ENCODE assay signal across 1 cellular context in the genomic region with DNA sequence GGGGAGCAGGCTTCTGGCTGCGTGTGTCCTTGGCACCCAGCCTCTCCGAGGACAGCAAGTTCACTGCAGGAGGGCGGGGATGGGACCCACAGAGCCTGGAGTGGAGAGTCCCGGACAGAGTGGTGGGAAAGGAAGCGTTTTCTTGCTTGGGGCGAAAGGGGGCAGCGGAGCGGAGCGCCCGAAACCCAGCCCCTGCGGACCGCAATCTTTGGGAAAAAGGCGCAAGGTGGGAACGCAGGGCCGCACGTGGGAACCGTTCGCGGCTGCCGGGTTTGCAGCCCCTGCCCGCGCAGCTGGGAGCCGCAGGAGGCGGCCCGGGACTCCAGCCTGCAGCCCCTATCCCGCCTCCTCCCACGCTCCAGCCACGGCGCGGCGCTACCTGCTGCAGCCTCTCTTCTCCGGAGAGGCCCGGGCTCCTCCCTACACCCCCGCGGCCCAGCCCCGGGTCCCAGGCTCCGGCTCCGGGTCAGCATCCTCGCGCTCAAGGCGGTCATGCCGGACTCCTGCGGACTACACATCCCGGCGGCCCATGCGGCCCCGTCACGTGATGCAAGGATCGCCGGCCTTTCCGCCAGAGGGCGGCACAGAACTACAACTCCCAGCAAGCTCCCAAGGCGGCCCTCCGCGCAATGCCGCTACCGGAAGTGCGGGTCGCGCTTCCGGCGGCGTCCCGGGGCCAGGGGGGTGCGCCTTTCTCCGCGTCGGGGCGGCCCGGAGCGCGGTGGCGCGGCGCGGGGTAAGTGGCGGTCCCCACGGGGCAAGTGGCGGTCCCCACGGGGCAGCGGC.
TF ChIP-seq lines count a peak whose summit lies in the region.

TSS of gene NTHL1 (minus strand) at position 505 of the 786 bp plus-strand sequence. CDS start at position 494, 11 bp downstream.
TSS of gene TSC2 (plus strand) at position 656 of the 786 bp plus-strand sequence. CDS start 631 bp downstream, outside the sequence.

TF ChIP-seq in HepG2, 621 proteins besides CTCF, POLR2A, EP300 and RAD21 (continued from another document and continues in another):
- TF ChIP-seq ASH2L (IDR thresholded peaks at IDR 0.05; ENCODE audit: insufficient read length, low read depth, low read length) = peak; percentile 65
- TF ChIP-seq RFX5 (IDR thresholded peaks at IDR 0.05; ENCODE audit: low read depth, low read length) = 0 out of 2 replicates have a peak, but pooled peaks have one; percentile 4
- TF ChIP-seq, protein P1, sequence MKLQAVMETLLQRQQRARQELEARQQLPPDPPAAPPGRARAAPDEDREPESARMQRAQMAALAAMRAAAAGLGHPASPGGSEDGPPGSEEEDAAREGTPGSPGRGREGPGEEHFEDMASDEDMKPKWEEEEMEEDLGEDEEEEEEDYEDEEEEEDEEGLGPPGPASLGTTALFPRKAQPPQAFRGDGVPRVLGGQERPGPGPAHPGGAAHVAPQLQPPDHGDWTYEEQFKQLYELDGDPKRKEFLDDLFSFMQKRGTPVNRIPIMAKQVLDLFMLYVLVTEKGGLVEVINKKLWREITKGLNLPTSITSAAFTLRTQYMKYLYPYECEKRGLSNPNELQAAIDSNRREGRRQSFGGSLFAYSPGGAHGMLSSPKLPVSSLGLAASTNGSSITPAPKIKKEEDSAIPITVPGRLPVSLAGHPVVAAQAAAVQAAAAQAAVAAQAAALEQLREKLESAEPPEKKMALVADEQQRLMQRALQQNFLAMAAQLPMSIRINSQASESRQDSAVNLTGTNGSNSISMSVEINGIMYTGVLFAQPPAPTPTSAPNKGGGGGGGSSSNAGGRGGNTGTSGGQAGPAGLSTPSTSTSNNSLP (IDR thresholded peaks at IDR 0.05; ENCODE audit: low read depth, low read length) = no peak
- TF ChIP-seq YEATS2 (CRISPR knock-in tag; IDR thresholded peaks at IDR 0.05; ENCODE audit: borderline replicate concordance) = peak; percentile 81; the same call in 1 of the 2 replicates
- no peak for TF ChIP-seq HMG20B (CRISPR knock-in tag; conservative IDR thresholded peaks at IDR 0.05)
- peak; percentile 22 for TF ChIP-seq CBX1 (IDR thresholded peaks at IDR 0.05; ENCODE audit: low read depth)
- TF ChIP-seq LBX2 (CRISPR knock-in tag; IDR thresholded peaks at IDR 0.05; ENCODE audit: borderline replicate concordance) = no peak
- no peak for TF ChIP-seq ZFAT (CRISPR knock-in tag; conservative IDR thresholded peaks at IDR 0.05)
- no peak for TF ChIP-seq PTBP1 (IDR thresholded peaks at IDR 0.05; ENCODE audit: low read depth, low read length, poor library complexity, severe bottlenecking)
- TF ChIP-seq ZNF354B (CRISPR knock-in tag; IDR thresholded peaks at IDR 0.05) = no peak
- TF ChIP-seq TP53 (CRISPR knock-in tag; conservative IDR thresholded peaks at IDR 0.05) = 0 out of 2 replicates have a peak, but pooled peaks have one; percentile 24
- TF ChIP-seq SRSF1 (optimal IDR thresholded peaks at IDR 0.05; ENCODE audit: low read depth, low read length) = no peak
- TF ChIP-seq ZNF101 (CRISPR knock-in tag; IDR thresholded peaks at IDR 0.05; ENCODE audit: borderline replicate concordance, low read depth) = no peak
- no peak for TF ChIP-seq KAT2B (IDR thresholded peaks at IDR 0.05; ENCODE audit: borderline replicate concordance, low read depth, low read length)
- no peak for TF ChIP-seq PRMT3 (CRISPR knock-in tag; IDR thresholded peaks at IDR 0.05; ENCODE audit: borderline replicate concordance, low read depth)
- TF ChIP-seq NR2F6 (IDR thresholded peaks at IDR 0.05) = no peak
- TF ChIP-seq NR2F6 (CRISPR knock-in tag; IDR thresholded peaks at IDR 0.05) = peak; percentile 58
- no peak for TF ChIP-seq ZNF513 (CRISPR knock-in tag; conservative IDR thresholded peaks at IDR 0.05)
- TF ChIP-seq ZBTB20 (CRISPR knock-in tag; IDR thresholded peaks at IDR 0.05; ENCODE audit: borderline replicate concordance, low read depth) = no peak
- TF ChIP-seq HDAC6 (IDR thresholded peaks at IDR 0.05; ENCODE audit: low read depth, low read length) = no peak
- TF ChIP-seq SATB2 (CRISPR knock-in tag; IDR thresholded peaks at IDR 0.05) = no peak; the same call in 1 of the 2 replicates
- TF ChIP-seq ZNF704 (CRISPR knock-in tag; IDR thresholded peaks at IDR 0.05; ENCODE audit: borderline replicate concordance) = no peak; the same call in 1 of the 2 replicates
- TF ChIP-seq MXD3 (CRISPR knock-in tag; IDR thresholded peaks at IDR 0.05) = no peak; the same call in 1 of the 2 replicates
- TF ChIP-seq HBP1 (CRISPR knock-in tag; IDR thresholded peaks at IDR 0.05; ENCODE audit: low read depth) = peak; percentile 20
- no peak for TF ChIP-seq THAP7 (CRISPR knock-in tag; IDR thresholded peaks at IDR 0.05)
- TF ChIP-seq ZNF430 (CRISPR knock-in tag; IDR thresholded peaks at IDR 0.05) = peak; percentile 85
- no peak for TF ChIP-seq ZFP82 (CRISPR knock-in tag; IDR thresholded peaks at IDR 0.05; ENCODE audit: borderline replicate concordance)
- no peak for TF ChIP-seq FLYWCH1 (CRISPR knock-in tag; IDR thresholded peaks at IDR 0.05)
- no peak for TF ChIP-seq MTF1 (CRISPR knock-in tag; IDR thresholded peaks at IDR 0.05)
- peak; percentile 85 for TF ChIP-seq ZNF18 (CRISPR knock-in tag; IDR thresholded peaks at IDR 0.05; ENCODE audit: insufficient replicate concordance)
- no peak; the same call in 1 of the 2 replicates for TF ChIP-seq ZNF724P (CRISPR knock-in tag; IDR thresholded peaks at IDR 0.05; ENCODE audit: borderline replicate concordance)
- TF ChIP-seq SSRP1 (CRISPR knock-in tag; IDR thresholded peaks at IDR 0.05) = no peak
- no peak for TF ChIP-seq TOE1 (CRISPR knock-in tag; IDR thresholded peaks at IDR 0.05)
- TF ChIP-seq, protein P2, sequence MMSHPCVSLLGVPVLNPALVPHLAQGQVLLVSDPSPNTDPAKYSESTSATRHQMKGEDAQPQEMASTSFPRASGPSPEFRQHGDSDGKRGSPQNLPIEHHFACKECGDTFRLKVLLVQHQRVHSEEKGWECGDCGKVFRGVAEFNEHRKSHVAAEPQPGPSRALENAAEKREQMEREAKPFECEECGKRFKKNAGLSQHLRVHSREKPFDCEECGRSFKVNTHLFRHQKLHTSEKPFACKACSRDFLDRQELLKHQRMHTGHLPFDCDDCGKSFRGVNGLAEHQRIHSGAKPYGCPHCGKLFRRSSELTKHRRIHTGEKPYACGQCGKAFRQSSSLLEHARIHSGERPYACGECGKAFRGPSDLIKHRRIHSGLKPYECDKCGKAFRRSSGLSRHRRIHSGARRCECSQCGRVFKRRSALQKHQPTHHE (CRISPR knock-in tag; IDR thresholded peaks at IDR 0.05; ENCODE audit: borderline replicate concordance) = no peak; the same call in 1 of the 2 replicates
- no peak for TF ChIP-seq ZNF138 (CRISPR knock-in tag; IDR thresholded peaks at IDR 0.05; ENCODE audit: low read depth)
- TF ChIP-seq RARA (CRISPR knock-in tag; IDR thresholded peaks at IDR 0.05) = peak; percentile 52; the same call in 1 of the 2 replicates
- TF ChIP-seq, protein P3, sequence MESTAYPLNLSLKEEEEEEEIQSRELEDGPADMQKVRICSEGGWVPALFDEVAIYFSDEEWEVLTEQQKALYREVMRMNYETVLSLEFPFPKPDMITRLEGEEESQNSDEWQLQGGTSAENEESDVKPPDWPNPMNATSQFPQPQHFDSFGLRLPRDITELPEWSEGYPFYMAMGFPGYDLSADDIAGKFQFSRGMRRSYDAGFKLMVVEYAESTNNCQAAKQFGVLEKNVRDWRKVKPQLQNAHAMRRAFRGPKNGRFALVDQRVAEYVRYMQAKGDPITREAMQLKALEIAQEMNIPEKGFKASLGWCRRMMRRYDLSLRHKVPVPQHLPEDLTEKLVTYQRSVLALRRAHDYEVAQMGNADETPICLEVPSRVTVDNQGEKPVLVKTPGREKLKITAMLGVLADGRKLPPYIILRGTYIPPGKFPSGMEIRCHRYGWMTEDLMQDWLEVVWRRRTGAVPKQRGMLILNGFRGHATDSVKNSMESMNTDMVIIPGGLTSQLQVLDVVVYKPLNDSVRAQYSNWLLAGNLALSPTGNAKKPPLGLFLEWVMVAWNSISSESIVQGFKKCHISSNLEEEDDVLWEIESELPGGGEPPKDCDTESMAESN (CRISPR knock-in tag; conservative IDR thresholded peaks at IDR 0.05) = peak; percentile 96
- no peak for TF ChIP-seq SP5 (CRISPR knock-in tag; IDR thresholded peaks at IDR 0.05; ENCODE audit: borderline replicate concordance, low read depth)
- no peak; the same call in 1 of the 2 replicates for TF ChIP-seq ZNF207 (IDR thresholded peaks at IDR 0.05; ENCODE audit: borderline replicate concordance)
- TF ChIP-seq ZNF773 (CRISPR knock-in tag; IDR thresholded peaks at IDR 0.05; ENCODE audit: borderline replicate concordance) = no peak
- TF ChIP-seq SAP130 (CRISPR knock-in tag; IDR thresholded peaks at IDR 0.05; ENCODE audit: low read depth) = peak; percentile 92
- TF ChIP-seq ZFY (CRISPR knock-in tag; IDR thresholded peaks at IDR 0.05) = peak; percentile 91
- TF ChIP-seq, protein P4, sequence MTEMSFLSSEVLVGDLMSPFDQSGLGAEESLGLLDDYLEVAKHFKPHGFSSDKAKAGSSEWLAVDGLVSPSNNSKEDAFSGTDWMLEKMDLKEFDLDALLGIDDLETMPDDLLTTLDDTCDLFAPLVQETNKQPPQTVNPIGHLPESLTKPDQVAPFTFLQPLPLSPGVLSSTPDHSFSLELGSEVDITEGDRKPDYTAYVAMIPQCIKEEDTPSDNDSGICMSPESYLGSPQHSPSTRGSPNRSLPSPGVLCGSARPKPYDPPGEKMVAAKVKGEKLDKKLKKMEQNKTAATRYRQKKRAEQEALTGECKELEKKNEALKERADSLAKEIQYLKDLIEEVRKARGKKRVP (CRISPR knock-in tag; IDR thresholded peaks at IDR 0.05) = peak in 1 of 2 experiments; percentile 92; a peak in 2 of 4 replicates
- TF ChIP-seq ZFX (CRISPR knock-in tag; IDR thresholded peaks at IDR 0.05; ENCODE audit: low read depth) = peak; percentile 80
- TF ChIP-seq ZNF720 (CRISPR knock-in tag; IDR thresholded peaks at IDR 0.05) = no peak
- 0 out of 2 replicates have a peak, but pooled peaks have one; percentile 39 for TF ChIP-seq ZNF569 (CRISPR knock-in tag; IDR thresholded peaks at IDR 0.05; ENCODE audit: borderline replicate concordance)
- peak; percentile 50; the same call in 1 of the 2 replicates for TF ChIP-seq ETV6 (CRISPR knock-in tag; conservative IDR thresholded peaks at IDR 0.05)
- TF ChIP-seq CREM (IDR thresholded peaks at IDR 0.05) = peak; percentile 93
- no peak for TF ChIP-seq CREM (CRISPR knock-in tag; IDR thresholded peaks at IDR 0.05)
- peak; percentile 70; the same call in 1 of the 2 replicates for TF ChIP-seq DR1 (CRISPR knock-in tag; IDR thresholded peaks at IDR 0.05)
- TF ChIP-seq PCBP2 (optimal IDR thresholded peaks at IDR 0.05; ENCODE audit: low read depth, low read length, poor library complexity, severe bottlenecking) = no peak
- no peak for TF ChIP-seq NBN (conservative IDR thresholded peaks at IDR 0.05)
- TF ChIP-seq POLR2G (IDR thresholded peaks at IDR 0.05; ENCODE audit: low read depth, low read length) = peak; percentile 57; the same call in 1 of the 2 replicates
- TF ChIP-seq ZNF224 (CRISPR knock-in tag; IDR thresholded peaks at IDR 0.05) = peak; percentile 92; the same call in 1 of the 2 replicates
